Comparison of ENCODE assay signal across 7 cellular contexts in genomic region chr1:55279627-55280026, GRCh38.
"Had no signal": no experiment of that assay in that cellular context is flagged by ENCODE, and none has a peak within 500 bp of the region (broad histone marks: within the 10 kb centered on the region; RNA-seq: fewer than 3 reads in every experiment).

No MANE protein-coding gene starts in this region.

- H3K27ac ChIP-seq: HL-60, KMS-11 had no signal

- ATAC-seq: K562 had no signal

- FAIRE-seq: HTR-8/SVneo, K562 had no signal

- H3K4me3 ChIP-seq: K562 had no signal

- H3K4me2 ChIP-seq: KMS-11 had no signal

- DNase-seq: IMR-90, KBM-7, KG1 had no signal

- H3K9ac ChIP-seq: KMS-11 had no signal
